19 cellular contexts compared by ENCODE assay signal in genomic region chr15:71182522-71182921, GRCh38.
"Had no signal": no experiment of that assay in that cellular context is flagged by ENCODE, and none has a peak within 500 bp of the region (broad histone marks: within the 10 kb centered on the region; RNA-seq: fewer than 3 reads in every experiment).

No MANE protein-coding gene starts in this region.

- H3K4me2 ChIP-seq: smooth muscle cell had no signal

- H3K27me3 ChIP-seq: foreskin keratinocyte, ovary, right atrium auricular region, stomach, suprapubic skin, thyroid gland had no signal

- H3K27ac ChIP-seq: foreskin keratinocyte, ovary, right atrium auricular region, stomach, suprapubic skin, thyroid gland had no signal

- H3K9me3 ChIP-seq: ovary, right atrium auricular region, stomach, suprapubic skin, thyroid gland had no signal

- ATAC-seq: esophagus mucosa; foreskin keratinocyte; left colon; naive thymus-derived CD8-positive, alpha-beta T cell; stimulated activated memory B cell treated with anti-CD40 and anti-IgM and Interleukin-4, amounts not matched to agents 10 μg/mL and 1 μg/mL and 100 μg/mL, for 72 hours had no signal

- H3K27ac Mint-ChIP-seq: immature natural killer cell; naive thymus-derived CD8-positive, alpha-beta T cell; stimulated activated memory B cell treated with anti-CD40 and anti-IgM and Interleukin-4, amounts not matched to agents 10 μg/mL and 1 μg/mL and 100 μg/mL, for 72 hours; type B pancreatic cell had no signal

- H3K4me1 Mint-ChIP-seq: central memory CD8-positive, alpha-beta T cell; immature natural killer cell; naive thymus-derived CD8-positive, alpha-beta T cell; stimulated activated memory B cell treated with anti-CD40 and anti-IgM and Interleukin-4, amounts not matched to agents 10 μg/mL and 1 μg/mL and 100 μg/mL, for 72 hours had no signal

- H3K36me3 ChIP-seq: ovary, right atrium auricular region, stomach, suprapubic skin, thyroid gland had no signal

- FAIRE-seq: endometrium, urothelium cell line had no signal

- H3K36me3 Mint-ChIP-seq: immature natural killer cell; naive thymus-derived CD8-positive, alpha-beta T cell; stimulated activated memory B cell treated with anti-CD40 and anti-IgM and Interleukin-4, amounts not matched to agents 10 μg/mL and 1 μg/mL and 100 μg/mL, for 72 hours had no signal

- H3K27me3 Mint-ChIP-seq: type B pancreatic cell had no signal

- DNase-seq: effector memory CD4-positive, alpha-beta T cell; foreskin keratinocyte; immature natural killer cell; left colon; mesendoderm; naive thymus-derived CD8-positive, alpha-beta T cell; ovary; stimulated activated CD4-positive, alpha-beta T cell treated with anti-CD3 and anti-CD28 coated beads, Interleukin-2, amount 100 ng/mL, for 48 hours; stomach; thyroid gland had no signal

- H3K4me3 ChIP-seq: ovary, right atrium auricular region, smooth muscle cell, stomach, suprapubic skin, thyroid gland had no signal

- H3K9me3 Mint-ChIP-seq: central memory CD8-positive, alpha-beta T cell; naive thymus-derived CD8-positive, alpha-beta T cell had no signal

- H3K4me1 ChIP-seq: foreskin keratinocyte, stomach, suprapubic skin had no signal

- H3K4me3 Mint-ChIP-seq: central memory CD8-positive, alpha-beta T cell; immature natural killer cell; naive thymus-derived CD8-positive, alpha-beta T cell; stimulated activated memory B cell treated with anti-CD40 and anti-IgM and Interleukin-4, amounts not matched to agents 10 μg/mL and 1 μg/mL and 100 μg/mL, for 72 hours; type B pancreatic cell had no signal
